ENCODE assay signal across 27 cellular contexts in the genomic region with DNA sequence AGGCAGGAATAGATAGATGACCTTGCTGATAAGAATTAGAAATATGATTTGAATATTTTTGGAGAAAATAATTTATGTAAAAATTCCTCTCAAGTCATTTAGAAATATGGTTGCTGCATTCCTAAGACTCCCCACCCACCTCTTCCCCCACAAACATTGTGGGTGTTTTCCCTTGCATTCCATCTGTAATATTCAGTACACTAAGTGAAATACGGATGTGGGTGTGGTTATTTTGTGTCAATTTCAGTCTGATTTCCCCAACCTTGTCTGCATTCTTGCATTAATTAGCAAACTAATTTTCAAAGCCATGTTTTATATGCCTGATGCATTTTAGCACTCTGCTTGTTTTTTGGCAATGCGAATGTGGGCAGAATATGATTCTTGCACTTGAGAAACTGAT.
"Had no signal": no experiment of that assay in that cellular context is flagged by ENCODE, and none has a peak within 500 bp of the region (broad histone marks: within the 10 kb centered on the region; RNA-seq: fewer than 3 reads in every experiment).

No MANE protein-coding gene starts in this region.

- H3K9me3 Mint-ChIP-seq: activated CD4-positive, alpha-beta memory T cell treated with anti-CD3 and anti-CD28 coated beads for 36 hours; activated CD4-positive, alpha-beta T cell treated with anti-CD3 and anti-CD28 coated beads, Interleukin-2, amount 10 ng/mL, durations not matched to agents 24 days and 14 days; activated naive CD4-positive, alpha-beta T cell treated with anti-CD3 and anti-CD28 coated beads, Interleukin-2, amount 10 ng/mL, durations not matched to agents 7 days and 5 days; activated naive CD8-positive, alpha-beta T cell treated with anti-CD3 and anti-CD28 coated beads, Interleukin-2, amount 10 ng/mL, durations not matched to agents 7 days and 5 days; activated T-helper 1 cell treated with anti-CD3 and anti-CD28 coated beads, Interleukin-12 subunit alpha, Interleukin-12 subunit beta, Interleukin-2, Interleukin-4 antibody, amounts not matched to agents 30 ng/mL and 10 ng/mL and 1 ng/mL, durations not matched to agents 14 hours and 24 hours and 36 hours had no signal

- H3K27ac ChIP-seq: colonic mucosa, dorsolateral prefrontal cortex, parathyroid adenoma, right atrium auricular region, spleen, suprapubic skin, tibial artery, upper lobe of right lung had no signal

- DNase-seq: activated CD4-positive, alpha-beta memory T cell treated with anti-CD3 and anti-CD28 coated beads for 36 hours; activated CD4-positive, alpha-beta T cell treated with anti-CD3 and anti-CD28 coated beads, Interleukin-2, amount 10 ng/mL, durations not matched to agents 24 days and 14 days; activated CD4-positive, CD25-positive, alpha-beta regulatory T cell treated with anti-CD3 and anti-CD28 coated beads, Interleukin-2, amount 50 U/mL, for 72 hours; activated CD8-positive, alpha-beta memory T cell treated with anti-CD3 and anti-CD28 coated beads, Interleukin-2, amount 50 U/mL, for 4 hours; activated effector memory CD4-positive, alpha-beta T cell treated with anti-CD3 and anti-CD28 coated beads, Interleukin-2, amount 50 U/mL, for 16 hours; activated naive CD4-positive, alpha-beta T cell treated with anti-CD3 and anti-CD28 coated beads, Interleukin-2, amount 10 ng/mL, durations not matched to agents 7 days and 5 days; activated naive CD8-positive, alpha-beta T cell treated with anti-CD3 and anti-CD28 coated beads, Interleukin-2, amount 10 ng/mL, durations not matched to agents 7 days and 5 days; activated T-cell treated with anti-CD3 and anti-CD28 coated beads, Interleukin-2, amount 50 U/mL, for 1 hour; colonic mucosa; dorsolateral prefrontal cortex; effector memory CD4-positive, alpha-beta T cell; head of caudate nucleus; hippocampal formation; kidney; midbrain; naive thymus-derived CD4-positive, alpha-beta T cell; psoas muscle; spleen; stimulated activated naive CD4-positive, alpha-beta T cell; T-helper 2 cell; tibial artery; upper lobe of right lung had no signal

- H3K36me3 ChIP-seq: colonic mucosa, right atrium auricular region, spleen, suprapubic skin, tibial artery, upper lobe of right lung had no signal

- H3K27ac Mint-ChIP-seq: activated CD4-positive, alpha-beta memory T cell treated with anti-CD3 and anti-CD28 coated beads for 36 hours; activated CD4-positive, alpha-beta T cell treated with anti-CD3 and anti-CD28 coated beads, Interleukin-2, amount 10 ng/mL, durations not matched to agents 24 days and 14 days; activated naive CD4-positive, alpha-beta T cell treated with anti-CD3 and anti-CD28 coated beads, Interleukin-2, amount 10 ng/mL, durations not matched to agents 7 days and 5 days; activated naive CD8-positive, alpha-beta T cell treated with anti-CD3 and anti-CD28 coated beads, Interleukin-2, amount 10 ng/mL, durations not matched to agents 7 days and 5 days; activated T-helper 1 cell treated with anti-CD3 and anti-CD28 coated beads, Interleukin-12 subunit alpha, Interleukin-12 subunit beta, Interleukin-2, Interleukin-4 antibody, amounts not matched to agents 30 ng/mL and 10 ng/mL and 1 ng/mL, durations not matched to agents 14 hours and 24 hours and 36 hours; memory B cell; naive thymus-derived CD4-positive, alpha-beta T cell had no signal

- H3K4me1 Mint-ChIP-seq: activated CD4-positive, alpha-beta T cell treated with anti-CD3 and anti-CD28 coated beads, Interleukin-2, amount 10 ng/mL, durations not matched to agents 24 days and 14 days; activated naive CD4-positive, alpha-beta T cell treated with anti-CD3 and anti-CD28 coated beads, Interleukin-2, amount 10 ng/mL, durations not matched to agents 7 days and 5 days; activated naive CD8-positive, alpha-beta T cell treated with anti-CD3 and anti-CD28 coated beads, Interleukin-2, amount 10 ng/mL, durations not matched to agents 7 days and 5 days; memory B cell had no signal

- H3K4me1 ChIP-seq: colonic mucosa, parathyroid adenoma, spleen, upper lobe of right lung had no signal

- H3K9me3 ChIP-seq: colonic mucosa, psoas muscle, right atrium auricular region, spleen, suprapubic skin, tibial artery, upper lobe of right lung had no signal

- H3K4me3 Mint-ChIP-seq: activated CD4-positive, alpha-beta memory T cell treated with anti-CD3 and anti-CD28 coated beads for 36 hours; activated CD4-positive, alpha-beta T cell treated with anti-CD3 and anti-CD28 coated beads, Interleukin-2, amount 10 ng/mL, durations not matched to agents 24 days and 14 days; activated naive CD4-positive, alpha-beta T cell treated with anti-CD3 and anti-CD28 coated beads, Interleukin-2, amount 10 ng/mL, durations not matched to agents 7 days and 5 days; activated naive CD8-positive, alpha-beta T cell treated with anti-CD3 and anti-CD28 coated beads, Interleukin-2, amount 10 ng/mL, durations not matched to agents 7 days and 5 days; activated T-helper 1 cell treated with anti-CD3 and anti-CD28 coated beads, Interleukin-12 subunit alpha, Interleukin-12 subunit beta, Interleukin-2, Interleukin-4 antibody, amounts not matched to agents 30 ng/mL and 10 ng/mL and 1 ng/mL, durations not matched to agents 14 hours and 24 hours and 36 hours; memory B cell; naive thymus-derived CD4-positive, alpha-beta T cell had no signal

- H3K36me3 Mint-ChIP-seq: activated CD4-positive, alpha-beta memory T cell treated with anti-CD3 and anti-CD28 coated beads for 36 hours; activated naive CD4-positive, alpha-beta T cell treated with anti-CD3 and anti-CD28 coated beads, Interleukin-2, amount 10 ng/mL, durations not matched to agents 7 days and 5 days; activated naive CD8-positive, alpha-beta T cell treated with anti-CD3 and anti-CD28 coated beads, Interleukin-2, amount 10 ng/mL, durations not matched to agents 7 days and 5 days; memory B cell; naive thymus-derived CD4-positive, alpha-beta T cell had no signal

- H3K27me3 ChIP-seq: colonic mucosa, right atrium auricular region, spleen, suprapubic skin, tibial artery, upper lobe of right lung had no signal

- H3K4me3 ChIP-seq: colonic mucosa, dorsolateral prefrontal cortex, psoas muscle, right atrium auricular region, spleen, suprapubic skin, tibial artery, upper lobe of right lung had no signal

- H3K27me3 Mint-ChIP-seq: activated CD4-positive, alpha-beta T cell treated with anti-CD3 and anti-CD28 coated beads, Interleukin-2, amount 10 ng/mL, durations not matched to agents 24 days and 14 days; activated naive CD4-positive, alpha-beta T cell treated with anti-CD3 and anti-CD28 coated beads, Interleukin-2, amount 10 ng/mL, durations not matched to agents 7 days and 5 days; activated naive CD8-positive, alpha-beta T cell treated with anti-CD3 and anti-CD28 coated beads, Interleukin-2, amount 10 ng/mL, durations not matched to agents 7 days and 5 days; memory B cell had no signal
